Comparison of ENCODE assay signal across 16 cellular contexts in the genomic region with DNA sequence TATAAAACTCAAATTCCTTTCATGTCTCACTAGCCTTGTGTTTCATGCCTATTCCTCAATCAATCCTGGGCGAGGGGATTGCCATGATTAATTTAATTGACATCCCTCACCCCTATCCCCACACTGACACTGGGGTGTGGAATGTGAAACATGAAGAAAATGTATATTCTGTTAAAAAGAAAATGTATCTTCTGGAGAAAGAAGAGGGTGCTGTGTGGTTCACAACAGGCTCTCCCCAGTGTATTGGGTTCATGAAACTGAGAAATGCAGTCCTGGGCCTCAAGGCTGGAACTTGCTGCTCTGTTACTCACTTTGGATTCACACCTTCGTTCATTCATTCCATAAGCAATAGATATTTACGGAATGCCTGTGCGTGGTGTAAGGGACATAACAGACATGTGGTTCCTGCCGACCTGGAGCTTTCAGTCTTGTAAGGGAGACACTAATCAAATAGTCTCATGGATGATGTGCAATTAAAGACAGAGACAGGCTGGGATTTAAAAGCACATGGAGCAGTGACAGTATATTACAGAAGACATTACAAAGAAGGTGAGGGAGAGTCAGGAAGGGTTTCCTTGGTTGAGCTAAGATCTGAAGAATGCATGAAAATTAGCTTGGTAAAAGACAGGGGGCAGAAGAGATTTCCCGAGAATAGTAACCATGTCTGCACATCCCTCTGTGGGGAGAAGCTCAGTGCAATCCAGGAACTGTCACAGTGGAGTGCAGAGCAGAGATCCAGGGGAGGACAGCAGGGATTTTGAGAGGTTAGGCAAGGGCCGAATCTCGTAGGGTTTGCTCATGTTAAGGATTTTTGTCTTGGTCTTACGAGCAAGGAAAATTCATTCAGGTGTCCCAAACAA. TPM values are rescaled to one million over a fixed set of nuclear protein-coding genes. Genes with fewer than 3 reads are reported as not detected.
A peak's percentile ranks its signal among the peaks of the same experiment; 100 is the strongest.
DNase-seq lines count a peak whose midpoint lies in the region; ATAC-seq, FAIRE-seq and TF ChIP-seq lines count a peak whose summit lies in the region.
"Had no signal": no experiment of that assay in that cellular context is flagged by ENCODE, and none has a peak within 500 bp of the region (broad histone marks: within the 10 kb centered on the region; RNA-seq: fewer than 3 reads in every experiment).

No MANE protein-coding gene starts in this region.

- peak; percentile 61 for ATAC-seq in HepG2
- no peak for ATAC-seq in right lobe of liver
- no peak for ATAC-seq in GM18861 (IDR thresholded peaks at IDR 0.05; ENCODE audit: unreplicated experiment)
- ATAC-seq in HG03196 (IDR thresholded peaks at IDR 0.05; ENCODE audit: unreplicated experiment): no peak

- H3K9ac ChIP-seq in HepG2 (ENCODE audit: insufficient read depth, low read depth, low read length): no peak overlapping the region
- H3K9ac ChIP-seq: BLaER1 treated with 17β-estradiol and CSF1 and Interleukin-3, amounts not matched to agents 10 nM and 100 nM had no signal

- in situ Hi-C loops in HepG2 (cut with HindIII; ENCODE audit: extremely low pct_ligation_motif_present, low pct_unique_long_range_greater_than_20kb): no loop called here

- H2AFZ ChIP-seq in HepG2 (ENCODE audit: low read length): no peak overlapping the region

- 16% methylated on average over 9 of the region's 9 CpGs for WGBS in HepG2 (ENCODE audit: low lambda C conversion rate)
- WGBS in right lobe of liver (ENCODE audit: insufficient coverage, low coverage, low lambda C conversion rate, missing lambda C conversion rate): 45% methylated on average over 7 of the region's 9 CpGs

- no peaks in the 10 kb centered on the region for H3K79me2 ChIP-seq in HepG2 (ENCODE audit: insufficient read depth, low read length)

- peaks cover 0 to 14% of the 10 kb centered on the region in 2 experiments; a peak in 1 of 5 replicates for H3K27me3 ChIP-seq in HepG2 (ENCODE audit: control insufficient read depth in 1 of 2, insufficient read depth in 2 of 2, low read length in 2 of 2)
- H3K27me3 ChIP-seq in right lobe of liver: no peaks in the 10 kb centered on the region
- H3K27me3 ChIP-seq: ascending aorta; BLaER1 treated with 17β-estradiol and CSF1 and Interleukin-3, amounts not matched to agents 10 nM and 100 nM had no signal

- intact Hi-C loops in HepG2 (cut with micrococcal nuclease; ENCODE audit: unreplicated experiment): no loop called here
- intact Hi-C loops in right lobe of liver (cut with DNase I): no loop called here

- DNase-seq in HepG2 (ENCODE audit: low spot score) (no peak), right lobe of liver (no peak), RCC 7860 (ENCODE audit: low spot score) (peak; percentile 44), hepatic stellate cell (ENCODE audit: low spot score) (peak; percentile 53), urothelium cell line (ENCODE audit: low spot score) (peak; percentile 42)
- DNase-seq in activated CD4-positive, alpha-beta T cell treated with anti-CD3 and anti-CD28 coated beads, Interleukin-2, amount 50 U/mL, for 1 hour: no peak
- DNase-seq: NCI-H1436 treated with DMSO at 0.1 percent for 48 hours; stimulated activated naive B cell treated with anti-CD40 and anti-IgM and Interleukin-4, amounts not matched to agents 10 μg/mL and 1 μg/mL and 100 μg/mL, for 72 hours had no signal

- no peak overlapping the region for H3K4me2 ChIP-seq in HepG2 (ENCODE audit: low read depth, low read length)

- H3K36me3 ChIP-seq in HepG2 (replicated peaks in 1 of 2; ENCODE audit: control insufficient read depth in 1 of 2, insufficient read depth in 2 of 2, low read length in 2 of 2): no peaks in the 10 kb centered on the region
- no peaks in the 10 kb centered on the region for H3K36me3 ChIP-seq in right lobe of liver
- H3K36me3 ChIP-seq: ascending aorta; BLaER1 treated with 17β-estradiol and CSF1 and Interleukin-3, amounts not matched to agents 10 nM and 100 nM; neutrophil had no signal

- H3K4me3 ChIP-seq in HepG2 (replicated peaks in 1 of 3; ENCODE audit: insufficient read depth in 1 of 3, low read depth in 2 of 3, low read length in 3 of 3) (no peak overlapping the region), right lobe of liver (no peak overlapping the region)
- H3K4me3 ChIP-seq: ascending aorta; BLaER1 treated with 17β-estradiol and CSF1 and Interleukin-3, amounts not matched to agents 10 nM and 100 nM had no signal

- no peaks in the 10 kb centered on the region for H3K9me3 ChIP-seq in HepG2 (ENCODE audit: low read length)
- H3K9me3 ChIP-seq in right lobe of liver: no peaks in the 10 kb centered on the region
- H3K9me3 ChIP-seq: ascending aorta, neutrophil had no signal

- FAIRE-seq in HepG2 (lab: Jason Lieb, UNC): no peak
- no peak for FAIRE-seq in RCC 7860 (lab: Jason Lieb, UNC)
- FAIRE-seq in urothelium cell line (lab: Jason Lieb, UNC): no peak
- FAIRE-seq: endometrium had no signal

- no TSS peak for BruUV-seq in HepG2 (replicated peaks; lab: Mats Ljungman, UMichigan)

- TF ChIP-seq POLR2A in HepG2 (IDR thresholded peaks at IDR 0.05; ENCODE audit: insufficient read depth in 1 of 2, low read depth in 2 of 2, low read length in 2 of 2) (no peak), right lobe of liver (IDR thresholded peaks at IDR 0.05) (no peak)

- CTCF ChIA-PET in HepG2 (lab: Yijun Ruan, JAX; ENCODE audit: low intra/inter-chr PET ratio, low total read pairs): no interaction called here

- no peak for TF ChIP-seq RAD21 in HepG2 (CRISPR knock-in tag; IDR thresholded peaks at IDR 0.05)

- TF ChIP-seq EP300 in HepG2 (IDR thresholded peaks at IDR 0.05; ENCODE audit: low read depth in 2 of 2, low read length in 2 of 2) (no peak), HepG2 (CRISPR knock-in tag; IDR thresholded peaks at IDR 0.05; ENCODE audit: borderline replicate concordance) (no peak)

- POLR2A ChIA-PET in HepG2 (lab: Yijun Ruan, JAX): no interaction called here

- TF ChIP-seq CTCF in HepG2 (CRISPR knock-in tag; IDR thresholded peaks at IDR 0.05): no peak
- TF ChIP-seq CTCF in right lobe of liver (IDR thresholded peaks at IDR 0.05): no peak

- H3K27ac ChIP-seq in HepG2 (ENCODE audit: extremely low read length, insufficient read depth, low read length) (no peak overlapping the region), right lobe of liver (no peak overlapping the region)
- H3K27ac ChIP-seq: BLaER1 treated with 17β-estradiol and CSF1 and Interleukin-3, amounts not matched to agents 10 nM and 100 nM; neutrophil; RWPE1; VCaP had no signal

- no peaks in the 10 kb centered on the region for H4K20me1 ChIP-seq in HepG2 (ENCODE audit: insufficient read depth, low read length)
- H4K20me1 ChIP-seq: BLaER1 treated with 17β-estradiol and CSF1 and Interleukin-3, amounts not matched to agents 10 nM and 100 nM had no signal

- H3K4me1 ChIP-seq in HepG2 (ENCODE audit: insufficient read depth, low read length) (peaks cover 19% of the 10 kb centered on the region), right lobe of liver (no peaks in the 10 kb centered on the region)

RNA-seq across cellular contexts. Expression of a gene that starts 32.2 kb away (rescaled TPM):
- total RNA-seq in HepG2 (2016; rRNA removed; fragmentation: Illumina TruSeq; extraction: Trizol) (not detected in 2 replicates), right lobe of liver (not detected)
- not detected in 2 replicates for total RNA-seq in HepG2 (2016; cell fraction: cytosol; rRNA removed; fragmentation: Illumina TruSeq; extraction: Trizol; ENCODE audit: low read depth)
- total RNA-seq in HepG2 (2016; cell fraction: insoluble cytoplasmic fraction; rRNA removed; fragmentation: Illumina TruSeq; extraction: Trizol): not detected in 2 replicates
- not detected in 2 replicates for total RNA-seq in HepG2 (2016; cell fraction: membrane; rRNA removed; fragmentation: Illumina TruSeq; extraction: Trizol)
- total RNA-seq in HepG2 (2016; cell fraction: nucleus; rRNA removed; fragmentation: Illumina TruSeq; extraction: Trizol): not detected in 2 replicates
- polyA plus RNA-seq in HepG2 (2011; rRNA removed): not detected in 2 replicates
- polyA plus RNA-seq in HepG2 (2011; cell fraction: cytosol; rRNA removed): not detected in 2 replicates
- polyA plus RNA-seq in HepG2 (2011; cell fraction: nucleus; rRNA removed): not detected in 2 replicates
- polyA plus RNA-seq in HepG2 (2012): not detected in 2 replicates
- not detected in 2 replicates for polyA plus RNA-seq in HepG2 (2016; cell fraction: cytosol; fragmentation: Illumina TruSeq; extraction: Trizol; ENCODE audit: low read depth)
- not detected in 2 replicates for polyA plus RNA-seq in HepG2 (2016; cell fraction: insoluble cytoplasmic fraction; fragmentation: Illumina TruSeq; extraction: Trizol; ENCODE audit: low read depth)
- polyA plus RNA-seq in HepG2 (2016; cell fraction: membrane; fragmentation: Illumina TruSeq; extraction: Trizol; ENCODE audit: low read depth): not detected in 2 replicates
- polyA plus RNA-seq in HepG2 (2016; cell fraction: nucleus; fragmentation: Illumina TruSeq; extraction: Trizol; ENCODE audit: insufficient read depth, low read depth): not detected in 2 replicates
- polyA minus RNA-seq in HepG2 (2011; rRNA and poly(A)+ RNA removed; ENCODE audit: low replicate concordance): not detected in 2 replicates
- not detected in 2 replicates for polyA minus RNA-seq in HepG2 (2011; cell fraction: cytosol; rRNA and poly(A)+ RNA removed)
- not detected in 2 replicates for polyA minus RNA-seq in HepG2 (2011; cell fraction: nucleus; rRNA and poly(A)+ RNA removed)

Comparison
In these comparisons a context has a peak if more than half of its experiments do, and no peak if none do; other contexts are left out.
1. DNase-seq: peak in RCC 7860 (single experiment), hepatic stellate cell (single experiment) and urothelium cell line (single experiment); none in HepG2 (single experiment), right lobe of liver (0 of 3) and activated CD4-positive, alpha-beta T cell treated with anti-CD3 and anti-CD28 coated beads, Interleukin-2, amount 50 U/mL, for 1 hour (single experiment).